Comparison of ENCODE assay signal across 1 cellular context in the genomic region with DNA sequence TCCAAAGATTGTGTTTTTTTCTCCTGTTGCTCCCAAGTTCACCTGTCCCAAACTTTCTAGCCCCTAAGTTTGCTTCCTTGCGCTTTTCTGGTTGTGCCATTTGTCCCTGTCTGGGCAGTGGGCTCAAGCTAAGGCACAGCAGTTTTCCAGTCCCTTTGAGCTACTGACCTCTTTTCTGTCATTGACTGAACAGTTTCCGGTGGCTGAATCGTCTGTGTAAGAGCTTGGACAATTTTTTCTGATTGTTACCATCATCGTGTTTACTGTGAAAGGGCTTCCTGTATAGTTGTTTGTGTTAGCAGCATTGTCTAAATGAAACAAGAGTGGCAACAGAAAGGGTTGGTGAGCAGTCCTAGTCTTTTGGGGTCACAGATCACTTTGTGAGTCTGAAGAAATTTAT.
TF ChIP-seq lines count a peak whose summit lies in the region.

No MANE protein-coding gene starts in this region.

TF ChIP-seq in IMR-90, 13 proteins besides CTCF, POLR2A, EP300 and RAD21:
- TF ChIP-seq RFX5 (IDR thresholded peaks at IDR 0.05; ENCODE audit: low read depth, low read length), result no peak
- TF ChIP-seq, protein P1, sequence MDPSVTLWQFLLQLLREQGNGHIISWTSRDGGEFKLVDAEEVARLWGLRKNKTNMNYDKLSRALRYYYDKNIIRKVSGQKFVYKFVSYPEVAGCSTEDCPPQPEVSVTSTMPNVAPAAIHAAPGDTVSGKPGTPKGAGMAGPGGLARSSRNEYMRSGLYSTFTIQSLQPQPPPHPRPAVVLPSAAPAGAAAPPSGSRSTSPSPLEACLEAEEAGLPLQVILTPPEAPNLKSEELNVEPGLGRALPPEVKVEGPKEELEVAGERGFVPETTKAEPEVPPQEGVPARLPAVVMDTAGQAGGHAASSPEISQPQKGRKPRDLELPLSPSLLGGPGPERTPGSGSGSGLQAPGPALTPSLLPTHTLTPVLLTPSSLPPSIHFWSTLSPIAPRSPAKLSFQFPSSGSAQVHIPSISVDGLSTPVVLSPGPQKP (IDR thresholded peaks at IDR 0.05; ENCODE audit: borderline replicate concordance, low read depth, low read length), result no peak
- no peak for TF ChIP-seq MXI1 (IDR thresholded peaks at IDR 0.05; ENCODE audit: borderline replicate concordance, low read depth, low read length)
- no peak for TF ChIP-seq MAFK (IDR thresholded peaks at IDR 0.05; ENCODE audit: low read depth, low read length)
- no peak for TF ChIP-seq RCOR1 (IDR thresholded peaks at IDR 0.05; ENCODE audit: insufficient replicate concordance, low read length)
- TF ChIP-seq CHD1 (IDR thresholded peaks at IDR 0.05; ENCODE audit: low read depth, low read length), result no peak
- TF ChIP-seq FOS (IDR thresholded peaks at IDR 0.05; ENCODE audit: low read depth, low read length), result no peak
- TF ChIP-seq NFE2L2 (IDR thresholded peaks at IDR 0.05; ENCODE audit: low read depth, low read length), result no peak
- no peak for TF ChIP-seq BHLHE40 (IDR thresholded peaks at IDR 0.05; ENCODE audit: low read depth, low read length)
- no peak for TF ChIP-seq CEBPB (IDR thresholded peaks at IDR 0.05; ENCODE audit: low read depth, low read length)
- no peak for TF ChIP-seq MAZ (IDR thresholded peaks at IDR 0.05; ENCODE audit: borderline replicate concordance, low read depth, low read length)
- no peak for TF ChIP-seq SMC3 (IDR thresholded peaks at IDR 0.05; ENCODE audit: low read depth, low read length)
- TF ChIP-seq, protein P2, sequence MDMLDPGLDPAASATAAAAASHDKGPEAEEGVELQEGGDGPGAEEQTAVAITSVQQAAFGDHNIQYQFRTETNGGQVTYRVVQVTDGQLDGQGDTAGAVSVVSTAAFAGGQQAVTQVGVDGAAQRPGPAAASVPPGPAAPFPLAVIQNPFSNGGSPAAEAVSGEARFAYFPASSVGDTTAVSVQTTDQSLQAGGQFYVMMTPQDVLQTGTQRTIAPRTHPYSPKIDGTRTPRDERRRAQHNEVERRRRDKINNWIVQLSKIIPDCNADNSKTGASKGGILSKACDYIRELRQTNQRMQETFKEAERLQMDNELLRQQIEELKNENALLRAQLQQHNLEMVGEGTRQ (IDR thresholded peaks at IDR 0.05; ENCODE audit: low read depth, low read length), result no peak
